ENCODE assay signal across 20 cellular contexts in genomic region chr2:48651127-48651526, GRCh38. TPM values are rescaled to one million over a fixed set of nuclear protein-coding genes. Genes with fewer than 3 reads are reported as not detected.
A peak's percentile ranks its signal among the peaks of the same experiment; 100 is the strongest.
DNase-seq lines count a peak whose midpoint lies in the region; ATAC-seq, FAIRE-seq and TF ChIP-seq lines count a peak whose summit lies in the region.
"Had no signal": no experiment of that assay in that cellular context is flagged by ENCODE, and none has a peak within 500 bp of the region (broad histone marks: within the 10 kb centered on the region; RNA-seq: fewer than 3 reads in every experiment).

No MANE protein-coding gene starts in this region.

- H3K4me3 ChIP-seq in AG04450 (ENCODE audit: low read depth, low read length): no peak overlapping the region
- H3K4me3 ChIP-seq in K562: no peak overlapping the region
- no peak overlapping the region for H3K4me3 ChIP-seq in aorta (ENCODE audit: low read length in 2 of 2)
- H3K4me3 ChIP-seq: lung had no signal

- WGBS in K562 (ENCODE audit: insufficient coverage, low coverage, missing lambda C conversion rate): 3% methylated on average over 2 of the region's 2 CpGs
- WGBS in aorta, 2 donors: 1 to 2% methylated on average over 2 of the region's 2 CpGs

- intact Hi-C loops in K562 (cut with micrococcal nuclease) (no loop called here), aorta (cut with DNase I) (no loop called here)

- no TSS peak for BruUV-seq in K562 (replicated peaks; lab: Mats Ljungman, UMichigan)

- H2AFZ ChIP-seq in K562 (ENCODE audit: low read depth, low read length): peak overlapping the region; percentile 18; the same call in 1 of the 2 replicates

- H3K36me3 Mint-ChIP-seq in HFFc6 (ENCODE audit: low read depth): no peaks in the 10 kb centered on the region
- H3K36me3 Mint-ChIP-seq: activated naive CD4-positive, alpha-beta T cell treated with anti-CD3 and anti-CD28 coated beads, Interleukin-2, amount 10 ng/mL, durations not matched to agents 7 days and 5 days had no signal

- TF ChIP-seq EP300 in K562 (IDR thresholded peaks at IDR 0.05; ENCODE audit: low read length): no peak

- H3K36me3 ChIP-seq in K562 (ENCODE audit: control insufficient read depth, insufficient read depth, low read length): no peaks in the 10 kb centered on the region
- H3K36me3 ChIP-seq in aorta (ENCODE audit: control insufficient read depth in 1 of 2, insufficient read depth in 2 of 2, low read length in 1 of 2): no peaks in the 10 kb centered on the region

- H3K9me1 ChIP-seq in K562 (ENCODE audit: control insufficient read depth, insufficient read depth, low read length): no peaks in the 10 kb centered on the region

- no peaks in the 10 kb centered on the region for H3K79me2 ChIP-seq in K562 (ENCODE audit: control insufficient read depth, insufficient read depth, low read length)

- no peaks in the 10 kb centered on the region; the same call in 1 of the 2 replicates for H3K27me3 Mint-ChIP-seq in HFFc6 (ENCODE audit: insufficient read depth)
- H3K27me3 Mint-ChIP-seq: activated naive CD4-positive, alpha-beta T cell treated with anti-CD3 and anti-CD28 coated beads, Interleukin-2, amount 10 ng/mL, durations not matched to agents 7 days and 5 days had no signal

- H3K27ac Mint-ChIP-seq in HFFc6: no peak overlapping the region
- H3K27ac Mint-ChIP-seq: activated naive CD4-positive, alpha-beta T cell treated with anti-CD3 and anti-CD28 coated beads, Interleukin-2, amount 10 ng/mL, durations not matched to agents 7 days and 5 days; T-helper 1 cell treated with Interleukin-12 subunit alpha and Interleukin-12 subunit beta and Interleukin-4 antibody, amounts not matched to agents 30 μg/mL and 1 μg/mL, for 36 hours had no signal

- H3K4me1 ChIP-seq in K562 (replicated peaks in 1 of 2; ENCODE audit: control insufficient read depth in 2 of 2, insufficient read depth in 2 of 2, low read length in 2 of 2) (no peaks in the 10 kb centered on the region), aorta (ENCODE audit: control insufficient read depth in 1 of 2, insufficient read depth in 2 of 2, low read length in 2 of 2) (peaks cover 0 to 2% of the 10 kb centered on the region in 2 donors)

- no peaks in the 10 kb centered on the region for H3K27me3 ChIP-seq in AG04450 (ENCODE audit: control insufficient read depth, insufficient read depth, low read length)
- no peaks in the 10 kb centered on the region for H3K27me3 ChIP-seq in K562 (ENCODE audit: control insufficient read depth in 2 of 2, insufficient read depth in 2 of 2, low read length in 2 of 2)
- H3K27me3 ChIP-seq in aorta (ENCODE audit: control insufficient read depth in 1 of 2, insufficient read depth in 2 of 2, low read length in 1 of 2): no peaks in the 10 kb centered on the region

- no peak overlapping the region for H3K4me2 ChIP-seq in K562 (ENCODE audit: insufficient read depth, low read length)

- no peak overlapping the region for H3K27ac ChIP-seq in AG04450 (ENCODE audit: low read depth, low read length)
- H3K27ac ChIP-seq in K562 (ENCODE audit: extremely low read depth, low read depth, low read length): no peak overlapping the region
- H3K27ac ChIP-seq in aorta (ENCODE audit: low read depth in 1 of 2, low read length in 2 of 2): no peak overlapping the region
- H3K27ac ChIP-seq: RWPE1 had no signal

- TF ChIP-seq RAD21 in K562 (CRISPR knock-in tag; conservative IDR thresholded peaks at IDR 0.05 in 1 of 2, IDR thresholded peaks at IDR 0.05 in 1 of 2): no peak

- H4K20me1 ChIP-seq in K562 (replicated peaks; ENCODE audit: control insufficient read depth, insufficient read depth, low read length): no peaks in the 10 kb centered on the region

- POLR2A ChIA-PET in AG04450 (lab: Yijun Ruan, JAX) (interaction anchor here (0.6 to 0.7 kb wide), 2 partner anchors 11 to 198 kb away, joined by 3 to 6 read pairs; no protein-coding TSS in a partner anchor), K562 (lab: Yijun Ruan, JAX) (interaction anchor here (0.6 to 1.0 kb wide), 2 partner anchors 16 to 81 kb away, joined by 3 to 4 read pairs; no protein-coding TSS in a partner anchor)

- H3K4me1 Mint-ChIP-seq in HFFc6 (ENCODE audit: low read depth): no peaks in the 10 kb centered on the region
- H3K4me1 Mint-ChIP-seq: activated naive CD4-positive, alpha-beta T cell treated with anti-CD3 and anti-CD28 coated beads, Interleukin-2, amount 10 ng/mL, durations not matched to agents 7 days and 5 days had no signal

- no peak for TF ChIP-seq POLR2A in K562 (conservative IDR thresholded peaks at IDR 0.05)

- TF ChIP-seq CTCF in AG04450 (IDR thresholded peaks at IDR 0.05; ENCODE audit: low read depth, low read length): no peak
- no peak for TF ChIP-seq CTCF in HFFc6 (IDR thresholded peaks at IDR 0.05)
- no peak for TF ChIP-seq CTCF in K562 (IDR thresholded peaks at IDR 0.05 in 2 of 3, conservative IDR thresholded peaks at IDR 0.05 in 1 of 3; ENCODE audit: insufficient read depth in 2 of 3, low read depth in 1 of 3, low read length in 3 of 3)

- no peak overlapping the region for H3K4me3 Mint-ChIP-seq in HFFc6
- H3K4me3 Mint-ChIP-seq: activated naive CD4-positive, alpha-beta T cell treated with anti-CD3 and anti-CD28 coated beads, Interleukin-2, amount 10 ng/mL, durations not matched to agents 7 days and 5 days; T-helper 1 cell treated with Interleukin-12 subunit alpha and Interleukin-12 subunit beta and Interleukin-4 antibody, amounts not matched to agents 30 μg/mL and 1 μg/mL, for 36 hours had no signal

- H3K9me3 ChIP-seq in AG04450 (ENCODE audit: control insufficient read depth, insufficient read depth, low read length) (no peaks in the 10 kb centered on the region), K562 (replicated peaks; ENCODE audit: control insufficient read depth, insufficient read depth, low read depth, low read length) (no peaks in the 10 kb centered on the region), aorta (ENCODE audit: control insufficient read depth, low read length) (no peaks in the 10 kb centered on the region)

- H3K9me3 Mint-ChIP-seq in HFFc6: no peaks in the 10 kb centered on the region; the same call in 1 of the 2 replicates
- H3K9me3 Mint-ChIP-seq: activated naive CD4-positive, alpha-beta T cell treated with anti-CD3 and anti-CD28 coated beads, Interleukin-2, amount 10 ng/mL, durations not matched to agents 7 days and 5 days; T-helper 1 cell treated with Interleukin-12 subunit alpha and Interleukin-12 subunit beta and Interleukin-4 antibody, amounts not matched to agents 30 μg/mL and 1 μg/mL, for 36 hours had no signal

- ATAC-seq in K562: no peak
- ATAC-seq in GM18873 (IDR thresholded peaks at IDR 0.05; ENCODE audit: low FRiP score, unreplicated experiment): no peak
- no peak for ATAC-seq in aorta (ENCODE audit: low FRiP score)
- ATAC-seq: esophagus mucosa; stimulated activated naive CD8-positive, alpha-beta T cell treated with anti-CD3 and anti-CD28 coated beads, Interleukin-15, Interleukin-2, amounts not matched to agents 100 U/mL and 50 U/mL, for 24 hours had no signal

- CTCF ChIA-PET in AG04450 (lab: Charles Lee) (interaction anchor here (0.7 kb wide), 2 partner anchors 744 to 1751 kb away, joined by 8 to 9 read pairs; no protein-coding TSS in a partner anchor), K562 (lab: Yijun Ruan, JAX; ENCODE audit: low intra/inter-chr PET ratio) (no interaction called here)

- DNase-seq in AG04450 (ENCODE audit: low read depth, low spot score) (peak; percentile 36), HFFc6 (peak; percentile 3), K562 (ENCODE audit: extremely low read depth in 1 of 4, low spot score in 3 of 4) (no peak), kidney tubule cell (ENCODE audit: low spot score) (peak; percentile 11), NCI-H226 (no peak), aorta (no peak), NCI-H82 treated with DMSO at 0.1 percent for 48 hours (lab: John Stamatoyannopoulos, UW; ENCODE audit: unreplicated experiment) (no peak)
- DNase-seq: ACHN; activated CD4-positive, CD25-positive, alpha-beta regulatory T cell treated with anti-CD3 and anti-CD28 coated beads, Interleukin-2, amount 50 U/mL, for 72 hours; activated naive CD4-positive, alpha-beta T cell treated with anti-CD3 and anti-CD28 coated beads, Interleukin-2, amount 10 ng/mL, durations not matched to agents 7 days and 5 days; cerebellar nuclear complex; Kasumi-1; NCI-H1930; stimulated activated naive CD8-positive, alpha-beta T cell treated with anti-CD3 and anti-CD28 coated beads, Interleukin-15, Interleukin-2, amounts not matched to agents 100 U/mL and 50 U/mL, for 24 hours had no signal

- in situ Hi-C loops in K562 (cut with MboI): no loop called here

- H3K9ac ChIP-seq in K562 (ENCODE audit: insufficient read depth in 1 of 2, low read depth in 2 of 2, low read length in 2 of 2): no peak overlapping the region

- FAIRE-seq in K562 (lab: Jason Lieb, UNC): no peak
- FAIRE-seq: H1 had no signal

RNA-seq across cellular contexts. Expression of gene GTF2A1L, which starts 33.5 kb away (rescaled TPM):
- polyA plus RNA-seq in AG04450 (2011; rRNA removed): 0.19 TPM in 1 of 2 replicates, not detected in the other
- not detected in 2 replicates for polyA minus RNA-seq in AG04450 (2011; rRNA and poly(A)+ RNA removed)
- not detected for total RNA-seq in HFFc6 (2021; fragmentation: NEBNext Ultra II Directional; extraction: Animal tissue kit (Norgen Biotek cat#: 25700))
- total RNA-seq in K562 (2011; cell fraction: chromatin; rRNA removed; ENCODE audit: low replicate concordance): not detected in 2 replicates
- not detected in 2 replicates for total RNA-seq in K562 (2011; cell fraction: nucleolus; rRNA removed)
- not detected in 2 replicates for total RNA-seq in K562 (2011; cell fraction: nucleoplasm; rRNA removed)
- not detected in 2 replicates for total RNA-seq in K562 (2014; rRNA removed)
- not detected in 2 replicates for total RNA-seq in K562 (2014; rRNA removed; fragmentation: Illumina TruSeq; extraction: Trizol)
- total RNA-seq in K562 (2015; rRNA removed; fragmentation: Illumina TruSeq; extraction: Trizol): 0.18 TPM in 1 of 2 replicates, not detected in the other
- not detected in 2 replicates for total RNA-seq in K562 (2021)
- polyA plus RNA-seq in K562 (2011; rRNA removed): not detected in 2 replicates
- 0.06 TPM in 1 of 2 replicates, not detected in the other for polyA plus RNA-seq in K562 (2011; cell fraction: cytosol; rRNA removed)
- polyA plus RNA-seq in K562 (2011; cell fraction: nucleus; rRNA removed): not detected in 2 replicates
- polyA plus RNA-seq in K562 (2012): 0.14 TPM in 1 of 2 replicates, not detected in the other
- not detected in 2 replicates for polyA plus RNA-seq in K562 (2014; fragmentation: Illumina TruSeq; extraction: Trizol)
- under 1 TPM; 0.06 to 0.35 TPM for polyA plus RNA-seq in K562 (2014; fragmentation: Nextera tagmentation; extraction: Ambion mirVana)
- polyA plus RNA-seq in K562 (2014; rRNA removed): 0.05 TPM in 1 of 2 replicates, not detected in the other
- not detected in 2 replicates for polyA minus RNA-seq in K562 (2011; rRNA and poly(A)+ RNA removed)
- not detected in 2 replicates for polyA minus RNA-seq in K562 (2011; cell fraction: cytosol; rRNA and poly(A)+ RNA removed)
- not detected in 2 replicates for polyA minus RNA-seq in K562 (2011; cell fraction: nucleus; rRNA and poly(A)+ RNA removed)
- not detected for total RNA-seq in aorta
- 10 to 100 TPM in 1 of 2 donors, not detected in 1; 11.7 TPM for polyA plus RNA-seq in aorta
- total RNA-seq: esophagus mucosa, H1 had no signal

Comparison
In these comparisons a context has a peak if more than half of its experiments do, and no peak if none do; other contexts are left out.
1. DNase-seq: peak in AG04450 (single experiment), HFFc6 (single experiment) and kidney tubule cell (single experiment); none in K562 (0 of 4), NCI-H226 (single experiment), aorta (0 of 2) and NCI-H82 treated with DMSO at 0.1 percent for 48 hours (single experiment).